ENCODE assay signal across 14 cellular contexts in genomic region chr5:140039561-140039960, GRCh38. TPM values are rescaled to one million over a fixed set of nuclear protein-coding genes. Genes with fewer than 3 reads are reported as not detected.
A peak's percentile ranks its signal among the peaks of the same experiment; 100 is the strongest.
DNase-seq lines count a peak whose midpoint lies in the region; ATAC-seq and TF ChIP-seq lines count a peak whose summit lies in the region.
"Had no signal": no experiment of that assay in that cellular context is flagged by ENCODE, and none has a peak within 500 bp of the region (broad histone marks: within the 10 kb centered on the region; RNA-seq: fewer than 3 reads in every experiment).

No MANE protein-coding gene starts in this region.

- no peak overlapping the region for H3K4me3 ChIP-seq in AG10803 (ENCODE audit: low read length)
- peak overlapping the region; percentile 84 for H3K4me3 ChIP-seq in adipocyte (ENCODE audit: low read length)
- no peak overlapping the region for H3K4me3 ChIP-seq in lung
- H3K4me3 ChIP-seq in OCI-LY7 (ENCODE audit: low read depth, low read length, poor library complexity, severe bottlenecking): no peak overlapping the region

- intact Hi-C loops in OCI-LY7 (cut with micrococcal nuclease; ENCODE audit: unreplicated experiment): no loop called here

- no peaks in the 10 kb centered on the region for H3K9me2 ChIP-seq in OCI-LY7 (ENCODE audit: insufficient read depth, low read length)

- TF ChIP-seq CTCF in AG10803 (conservative IDR thresholded peaks at IDR 0.05; ENCODE audit: low read length): no peak
- no peak for TF ChIP-seq CTCF in GM20000 (IDR thresholded peaks at IDR 0.05; ENCODE audit: extremely low read depth, missing control alignments)
- no peak for TF ChIP-seq CTCF in lung (IDR thresholded peaks at IDR 0.05; ENCODE audit: control extremely low read depth, extremely low read depth)
- TF ChIP-seq CTCF in OCI-LY7 (conservative IDR thresholded peaks at IDR 0.05; ENCODE audit: low read length): no peak

- no peak for ATAC-seq in lung (ENCODE audit: insufficient read depth, low FRiP score)
- ATAC-seq in HG02571 (IDR thresholded peaks at IDR 0.05; ENCODE audit: unreplicated experiment): no peak
- ATAC-seq in HG03108 (IDR thresholded peaks at IDR 0.05; ENCODE audit: unreplicated experiment): no peak
- ATAC-seq: activated naive CD4-positive, alpha-beta T cell treated with anti-CD3 and anti-CD28 coated beads, Interleukin-2, amount 50 U/mL, for 72 hours; left cardiac atrium had no signal

- H4K20me1 ChIP-seq in OCI-LY7 (ENCODE audit: insufficient read depth, low read length): no peaks in the 10 kb centered on the region

- CTCF ChIA-PET in OCI-LY7 (lab: Charles Lee; ENCODE audit: unreplicated experiment): no interaction called here

- no peak overlapping the region for H3K4me2 ChIP-seq in OCI-LY7 (ENCODE audit: low read length)

- H3K36me3 ChIP-seq in adipocyte (ENCODE audit: control insufficient read depth, insufficient read depth, low read length, severe bottlenecking) (no peaks in the 10 kb centered on the region), lung (ENCODE audit: control insufficient read depth in 2 of 2, insufficient read depth in 2 of 2, low read length in 2 of 2) (no peaks in the 10 kb centered on the region), OCI-LY7 (ENCODE audit: insufficient read depth, low read length) (no peaks in the 10 kb centered on the region)
- H3K36me3 ChIP-seq: ovary had no signal

- H3K27me3 ChIP-seq in adipocyte (replicated peaks; ENCODE audit: control insufficient read depth, insufficient read depth, low read length) (no peaks in the 10 kb centered on the region), lung (ENCODE audit: control insufficient read depth, insufficient read depth) (no peaks in the 10 kb centered on the region)
- H3K27me3 ChIP-seq: ovary had no signal

- H2AFZ ChIP-seq in OCI-LY7 (ENCODE audit: low read length): no peak overlapping the region; the same call in 1 of the 2 replicates

- no peaks in the 10 kb centered on the region for H3K9me3 ChIP-seq in adipocyte (ENCODE audit: control insufficient read depth, low read length)
- H3K9me3 ChIP-seq in lung (ENCODE audit: control insufficient read depth in 2 of 2, insufficient read depth in 1 of 2, low read length in 1 of 2): peaks cover 0 to 2% of the 10 kb centered on the region in 2 donors
- H3K9me3 ChIP-seq in OCI-LY7 (ENCODE audit: low read length): no peaks in the 10 kb centered on the region
- H3K9me3 ChIP-seq: ovary had no signal

- H3K79me2 ChIP-seq in OCI-LY7 (ENCODE audit: insufficient read depth, low read depth, low read length): no peaks in the 10 kb centered on the region

- POLR2A ChIA-PET in OCI-LY7 (lab: Charles Lee): no interaction called here

- BruUV-seq in OCI-LY7 (replicated peaks; lab: Mats Ljungman, UMichigan): no TSS peak

- 35 to 48% methylated on average over 4 of the region's 4 CpGs for WGBS in lung, 2 donors

- DNase-seq in AG10803 (ENCODE audit: low read depth) (peak; percentile 21), GM20000 (ENCODE audit: low spot score) (peak; percentile 37), adipocyte (ENCODE audit: low read depth) (peak; percentile 6), lung (ENCODE audit: low spot score) (peak; percentile 41), NCI-H748 (lab: John Stamatoyannopoulos, UW; ENCODE audit: unreplicated experiment) (no peak), OCI-LY7 (ENCODE audit: low spot score) (no peak)
- DNase-seq: activated CD4-positive, alpha-beta memory T cell treated with anti-CD3 and anti-CD28 coated beads for 36 hours; H7; left cardiac atrium; NCI-H446 treated with DMSO at 0.1 percent for 48 hours; ovary had no signal

- H3K9ac ChIP-seq in adipocyte (ENCODE audit: low read length): no peak overlapping the region

- H3K4me1 ChIP-seq in adipocyte (ENCODE audit: control insufficient read depth, insufficient read depth, low read length): peaks cover 48% of the 10 kb centered on the region
- peaks cover 0 to 7% of the 10 kb centered on the region in 2 donors for H3K4me1 ChIP-seq in lung (ENCODE audit: control insufficient read depth in 2 of 2, insufficient read depth in 2 of 2, low read length in 2 of 2)
- peaks cover 12% of the 10 kb centered on the region for H3K4me1 ChIP-seq in OCI-LY7 (ENCODE audit: insufficient read depth, low read length, poor library complexity, severe bottlenecking)

- H3K27ac ChIP-seq in lung (ENCODE audit: low read depth in 1 of 2, low read length in 1 of 2): no peak overlapping the region
- no peak overlapping the region for H3K27ac ChIP-seq in OCI-LY7 (ENCODE audit: low read depth, low read length, poor library complexity, severe bottlenecking)
- H3K27ac ChIP-seq: ovary had no signal

RNA-seq across cellular contexts. Expression of gene NRG2, which starts 3.5 kb away (rescaled TPM):
- 1 to 10 TPM; 1.6 to 3.0 TPM for total RNA-seq in lung
- polyA plus RNA-seq in lung: under 1 TPM; 0.41 to 0.42 TPM
- total RNA-seq in OCI-LY7 (2014; rRNA removed; shearing (Covaris generic)): 0.15 and 1.7 TPM in 2 replicates
- total RNA-seq in OCI-LY7 (2022): not detected in 2 replicates
- total RNA-seq: activated CD4-positive, alpha-beta memory T cell treated with anti-CD3 and anti-CD28 coated beads for 36 hours had no signal

Comparison
In these comparisons a context has a peak if more than half of its experiments do, and no peak if none do; other contexts are left out.
1. DNase-seq: peak in AG10803 (single experiment), GM20000 (single experiment), adipocyte (single experiment) and lung (single experiment); none in NCI-H748 (single experiment) and OCI-LY7 (single experiment).